Comparison of ENCODE assay signal across 29 cellular contexts in the genomic region with DNA sequence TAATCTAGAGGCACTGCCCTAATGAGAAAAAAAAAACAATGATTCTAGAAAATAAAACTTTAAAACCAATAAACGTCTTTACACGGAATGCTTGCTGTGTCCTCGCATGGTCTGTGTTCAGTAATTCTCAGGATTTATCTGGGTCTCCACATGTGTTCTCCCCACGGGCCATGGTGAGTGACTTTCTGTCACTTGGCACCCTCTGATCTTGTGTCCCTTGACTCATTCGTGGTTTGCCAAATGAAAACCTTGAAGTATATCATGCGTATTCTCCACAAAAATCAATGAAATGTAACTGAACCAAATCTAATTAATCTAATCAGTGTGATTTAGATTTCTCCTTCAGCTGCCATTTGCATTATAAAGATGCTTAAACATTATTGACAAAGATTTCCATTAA. TPM values are rescaled to one million over a fixed set of nuclear protein-coding genes. Genes with fewer than 3 reads are reported as not detected.
DNase-seq lines count a peak whose midpoint lies in the region; ATAC-seq and TF ChIP-seq lines count a peak whose summit lies in the region.
"Had no signal": no experiment of that assay in that cellular context is flagged by ENCODE, and none has a peak within 500 bp of the region (broad histone marks: within the 10 kb centered on the region; RNA-seq: fewer than 3 reads in every experiment).

No MANE protein-coding gene starts in this region.

- H3K27ac ChIP-seq in PC-3 (ENCODE audit: low read length) (no peak overlapping the region), mesendoderm (ENCODE audit: low read depth, low read length) (no peak overlapping the region)
- H3K27ac ChIP-seq: tibial artery had no signal

- H2BK120ac ChIP-seq in mesendoderm (ENCODE audit: low read depth, low read length): no peak overlapping the region

- no peak overlapping the region for H3K4me3 ChIP-seq in PC-3 (ENCODE audit: low read length)
- H3K4me3 ChIP-seq in mesendoderm (ENCODE audit: low read length): no peak overlapping the region
- H3K4me3 ChIP-seq: stomach, tibial artery had no signal

- H3K4me3 Mint-ChIP-seq in natural killer cell treated with Interleukin-12 subunit alpha and Interleukin-12 subunit beta and Interleukin-15 and Interleukin-18, amount 100 ng/mL, for 72 hours: peak overlapping the region; percentile 6
- no peak overlapping the region for H3K4me3 Mint-ChIP-seq in natural killer cell
- H3K4me3 Mint-ChIP-seq: activated naive CD8-positive, alpha-beta T cell; H9 had no signal

- no peaks in the 10 kb centered on the region for H3K9me3 Mint-ChIP-seq in natural killer cell treated with Interleukin-12 subunit alpha and Interleukin-12 subunit beta and Interleukin-15 and Interleukin-18, amount 100 ng/mL, for 72 hours
- peaks cover 0 to 2% of the 10 kb centered on the region in 2 donors for H3K9me3 Mint-ChIP-seq in natural killer cell
- H3K9me3 Mint-ChIP-seq: H9 had no signal

- ATAC-seq in natural killer cell treated with Interleukin-12 subunit alpha and Interleukin-12 subunit beta and Interleukin-15 and Interleukin-18, amount 100 ng/mL, for 72 hours: no peak
- ATAC-seq in natural killer cell (no peak), HG02798 (IDR thresholded peaks at IDR 0.05; ENCODE audit: poor library complexity, unreplicated experiment) (peak; percentile 4), PC-3 (no peak), GM19395 (IDR thresholded peaks at IDR 0.05; ENCODE audit: unreplicated experiment) (no peak)
- ATAC-seq: naive thymus-derived CD4-positive, alpha-beta T cell; Right ventricle myocardium inferior had no signal

- H3K23ac ChIP-seq in mesendoderm (ENCODE audit: low read length): no peak overlapping the region

- no peak overlapping the region for H3K4ac ChIP-seq in mesendoderm (ENCODE audit: low read depth, low read length)

- no peak overlapping the region for H3K4me2 ChIP-seq in PC-3 (ENCODE audit: low read length)
- H3K4me2 ChIP-seq in mesendoderm (ENCODE audit: low read length): no peak overlapping the region

- peaks cover 32% of the 10 kb centered on the region for H3K4me1 ChIP-seq in PC-3 (ENCODE audit: insufficient read depth, low read length)
- no peaks in the 10 kb centered on the region for H3K4me1 ChIP-seq in mesendoderm (ENCODE audit: control insufficient read depth, low read depth, low read length)
- H3K4me1 ChIP-seq: Caco-2 had no signal

- BruUV-seq in PC-3 (replicated peaks; lab: Mats Ljungman, UMichigan): no TSS peak

- H3K27me3 Mint-ChIP-seq in natural killer cell treated with Interleukin-12 subunit alpha and Interleukin-12 subunit beta and Interleukin-15 and Interleukin-18, amount 100 ng/mL, for 72 hours: peaks cover 13 to 19% of the 10 kb centered on the region in 2 donors
- H3K27me3 Mint-ChIP-seq in natural killer cell (ENCODE audit: low read depth in 2 of 2): peaks cover 5 to 8% of the 10 kb centered on the region in 2 donors

- WGBS in mesendoderm (ENCODE audit: extremely low coverage, insufficient coverage, low lambda C conversion rate): no CpG with 5 or more reads among the region's 6 CpGs

- H3K36me3 ChIP-seq in PC-3 (ENCODE audit: low read depth, low read length) (no peaks in the 10 kb centered on the region), mesendoderm (ENCODE audit: control insufficient read depth, insufficient read depth, low read length) (no peaks in the 10 kb centered on the region)

- DNase-seq in natural killer cell treated with Interleukin-12 subunit alpha and Interleukin-12 subunit beta and Interleukin-15 and Interleukin-18, amount 100 ng/mL, for 72 hours (ENCODE audit: low spot score): no peak
- DNase-seq in natural killer cell (no peak), PC-3 (peak; percentile 32), mesendoderm (no peak), nucleus accumbens (lab: John Stamatoyannopoulos, UW) (no peak)
- DNase-seq: ACHN; activated CD4-positive, alpha-beta T cell treated with anti-CD3 and anti-CD28 coated beads, Interleukin-2, amount 50 U/mL, for 4 hours; anterior cingulate cortex; Caco-2; DMS79; effector CD8-positive, alpha-beta T cell; H9; left ventricle myocardium superior; midbrain; naive thymus-derived CD4-positive, alpha-beta T cell; NCI-H1694; NCI-H2171; NCI-H510A; T1000; tibial artery had no signal

- no peak overlapping the region for H4K5ac ChIP-seq in mesendoderm (ENCODE audit: low read length)

- H3K4me1 Mint-ChIP-seq in natural killer cell treated with Interleukin-12 subunit alpha and Interleukin-12 subunit beta and Interleukin-15 and Interleukin-18, amount 100 ng/mL, for 72 hours (ENCODE audit: low read depth in 2 of 2): no peaks in the 10 kb centered on the region
- no peaks in the 10 kb centered on the region for H3K4me1 Mint-ChIP-seq in natural killer cell

- TF ChIP-seq CTCF in natural killer cell (IDR thresholded peaks at IDR 0.05): no peak
- no peak for TF ChIP-seq CTCF in PC-3 (conservative IDR thresholded peaks at IDR 0.05; ENCODE audit: low read depth, low read length)

- H4K20me1 ChIP-seq in PC-3 (ENCODE audit: low read length): no peaks in the 10 kb centered on the region

- intact Hi-C loops in natural killer cell (cut with micrococcal nuclease): no loop called here
- intact Hi-C loops in PC-3 (cut with micrococcal nuclease): no loop called here

- no peak overlapping the region for H3K18ac ChIP-seq in mesendoderm (ENCODE audit: low read length)

- no peak overlapping the region for H3K27ac Mint-ChIP-seq in natural killer cell treated with Interleukin-12 subunit alpha and Interleukin-12 subunit beta and Interleukin-15 and Interleukin-18, amount 100 ng/mL, for 72 hours
- no peak overlapping the region for H3K27ac Mint-ChIP-seq in natural killer cell
- H3K27ac Mint-ChIP-seq: activated naive CD8-positive, alpha-beta T cell; H9 had no signal

- H2BK15ac ChIP-seq in mesendoderm (replicated peaks; ENCODE audit: low read depth): no peak overlapping the region

- H3K36me3 Mint-ChIP-seq in natural killer cell treated with Interleukin-12 subunit alpha and Interleukin-12 subunit beta and Interleukin-15 and Interleukin-18, amount 100 ng/mL, for 72 hours: no peaks in the 10 kb centered on the region
- no peaks in the 10 kb centered on the region for H3K36me3 Mint-ChIP-seq in natural killer cell
- H3K36me3 Mint-ChIP-seq: activated naive CD8-positive, alpha-beta T cell; naive thymus-derived CD4-positive, alpha-beta T cell had no signal

- no peaks in the 10 kb centered on the region for H3K79me2 ChIP-seq in PC-3 (ENCODE audit: low read length)
- H3K79me2 ChIP-seq in mesendoderm (ENCODE audit: control insufficient read depth, insufficient read depth, low read length): no peaks in the 10 kb centered on the region

- no peaks in the 10 kb centered on the region for H3K9me3 ChIP-seq in PC-3 (ENCODE audit: low read length)
- H3K9me3 ChIP-seq: Caco-2, stomach, tibial artery had no signal

- no peak overlapping the region for H4K8ac ChIP-seq in mesendoderm (ENCODE audit: low read depth, low read length)

- H3K79me1 ChIP-seq in mesendoderm (ENCODE audit: low read length): no peaks in the 10 kb centered on the region

- no peak overlapping the region for H2AK5ac ChIP-seq in mesendoderm (ENCODE audit: low read length)

- POLR2A ChIA-PET in PC-3 (lab: Charles Lee; ENCODE audit: unreplicated experiment): no interaction called here

- H3K9ac ChIP-seq in PC-3 (ENCODE audit: low read length): no peak overlapping the region
- H3K9ac ChIP-seq in mesendoderm (ENCODE audit: low read length): no peak overlapping the region

- CTCF ChIA-PET in PC-3 (lab: Charles Lee): no interaction called here

- H2BK5ac ChIP-seq in mesendoderm (ENCODE audit: low read length): no peak overlapping the region

- no peaks in the 10 kb centered on the region for H3F3A ChIP-seq in PC-3 (ENCODE audit: low read length, unreplicated experiment)

- H3K27me3 ChIP-seq in PC-3 (ENCODE audit: low read length) (no peaks in the 10 kb centered on the region), mesendoderm (ENCODE audit: insufficient read depth, low read length, poor library complexity) (no peaks in the 10 kb centered on the region)
- H3K27me3 ChIP-seq: tibial artery had no signal

- no peaks in the 10 kb centered on the region for H3K9me2 ChIP-seq in PC-3 (replicated peaks; ENCODE audit: low read length)

- H3K56ac ChIP-seq in mesendoderm (ENCODE audit: low read length): no peak overlapping the region

- H2AFZ ChIP-seq in PC-3 (ENCODE audit: low read length): no peak overlapping the region

RNA-seq across cellular contexts. Expression of a gene that starts 48.0 kb away (rescaled TPM):
- not detected for total RNA-seq in natural killer cell treated with Interleukin-12 subunit alpha and Interleukin-12 subunit beta and Interleukin-15 and Interleukin-18, amount 100 ng/mL, for 72 hours
- total RNA-seq in natural killer cell: not detected
- 7.4 and 8.8 TPM in 2 replicates for total RNA-seq in PC-3 (2014; rRNA removed)
- 0.32 TPM for polyA plus RNA-seq in mesendoderm (2013, experiment 1 of 2)
- polyA plus RNA-seq in mesendoderm (2013, experiment 2 of 2): 0.36 TPM
- total RNA-seq: Caco-2, epithelial cell of proximal tubule, LHCN-M2 had no signal
- polyA plus RNA-seq: BJ; keratinocyte; naive thymus-derived CD4-positive, alpha-beta T cell had no signal
